In genomic region chr6:30774701-30775100, GRCh38 we compare ENCODE assay signal across 12 cellular contexts.
"Had no signal": no experiment of that assay in that cellular context is flagged by ENCODE, and none has a peak within 500 bp of the region (broad histone marks: within the 10 kb centered on the region; RNA-seq: fewer than 3 reads in every experiment).

No MANE protein-coding gene starts in this region.

- DNase-seq: activated CD4-positive, alpha-beta memory T cell treated with anti-CD3 and anti-CD28 coated beads for 36 hours; activated CD4-positive, CD25-positive, alpha-beta regulatory T cell treated with anti-CD3 and anti-CD28 coated beads, Interleukin-2, amount 50 U/mL, for 72 hours; activated T-cell treated with anti-CD3 and anti-CD28 coated beads, Interleukin-2, amount 50 U/mL, for 72 hours; central memory CD4-positive, alpha-beta T cell; immature natural killer cell; mucosa of descending colon; SW 1271; thyroid gland had no signal

- H3K27ac Mint-ChIP-seq: activated CD4-positive, alpha-beta memory T cell treated with anti-CD3 and anti-CD28 coated beads for 36 hours; activated T-cell treated with anti-CD3 and anti-CD28 coated beads, Interleukin-2, amount 50 U/mL, for 72 hours; dendritic cell treated with granulocyte-macrophage colony-stimulating factor and Interleukin-4, amounts not matched to agents 40 ng/mL and 50 ng/mL, for 4 days; immature natural killer cell; stimulated activated effector memory CD8-positive, alpha-beta T cell treated with anti-CD3 and anti-CD28 coated beads, Interleukin-12 subunit alpha, Interleukin-12 subunit beta, amount 100 ng/mL, for 72 hours had no signal

- H3K9me3 Mint-ChIP-seq: dendritic cell treated with granulocyte-macrophage colony-stimulating factor and Interleukin-4, amounts not matched to agents 40 ng/mL and 50 ng/mL, for 4 days; immature natural killer cell; natural killer cell treated with Interleukin-12 subunit alpha and Interleukin-12 subunit beta and Interleukin-15 and Interleukin-18, amount 100 ng/mL, for 72 hours; stimulated activated effector memory CD8-positive, alpha-beta T cell treated with anti-CD3 and anti-CD28 coated beads, Interleukin-12 subunit alpha, Interleukin-12 subunit beta, amount 100 ng/mL, for 72 hours had no signal

- H3K4me3 Mint-ChIP-seq: activated CD4-positive, alpha-beta memory T cell treated with anti-CD3 and anti-CD28 coated beads for 36 hours; dendritic cell treated with granulocyte-macrophage colony-stimulating factor and Interleukin-4, amounts not matched to agents 40 ng/mL and 50 ng/mL, for 4 days; immature natural killer cell; natural killer cell treated with Interleukin-12 subunit alpha and Interleukin-12 subunit beta and Interleukin-15 and Interleukin-18, amount 100 ng/mL, for 72 hours; stimulated activated effector memory CD8-positive, alpha-beta T cell treated with anti-CD3 and anti-CD28 coated beads, Interleukin-12 subunit alpha, Interleukin-12 subunit beta, amount 100 ng/mL, for 72 hours had no signal

- H3K36me3 ChIP-seq: thyroid gland had no signal

- H3K9me3 ChIP-seq: mucosa of descending colon, thyroid gland had no signal

- H3K27me3 Mint-ChIP-seq: activated CD4-positive, alpha-beta memory T cell treated with anti-CD3 and anti-CD28 coated beads for 36 hours had no signal

- H3K4me3 ChIP-seq: lung, mucosa of descending colon, thyroid gland had no signal

- H3K36me3 Mint-ChIP-seq: natural killer cell treated with Interleukin-12 subunit alpha and Interleukin-12 subunit beta and Interleukin-15 and Interleukin-18, amount 100 ng/mL, for 72 hours had no signal

- H3K27me3 ChIP-seq: thyroid gland had no signal

- ATAC-seq: activated T-cell treated with anti-CD3 and anti-CD28 coated beads, Interleukin-2, amount 50 U/mL, for 72 hours; natural killer cell treated with Interleukin-12 subunit alpha and Interleukin-12 subunit beta and Interleukin-15 and Interleukin-18, amount 100 ng/mL, for 72 hours; stimulated activated effector memory CD8-positive, alpha-beta T cell treated with anti-CD3 and anti-CD28 coated beads, Interleukin-12 subunit alpha, Interleukin-12 subunit beta, amount 100 ng/mL, for 72 hours had no signal

- H3K27ac ChIP-seq: thyroid gland had no signal
